ENCODE assay signal across 1 cellular context in genomic region chr4:123667496-123667895, GRCh38.
TF ChIP-seq lines count a peak whose summit lies in the region.

No MANE protein-coding gene starts in this region.

TF ChIP-seq in SK-N-SH treated with all-trans-retinoic acid at 6 μM for 48 hours, 23 proteins besides CTCF, POLR2A, EP300 and RAD21 (continued from another document):
- TF ChIP-seq SNAI2 (CRISPR knock-in tag; IDR thresholded peaks at IDR 0.05) (no peak), ZNF70 (CRISPR knock-in tag; IDR thresholded peaks at IDR 0.05) (no peak)
